Comparison of ENCODE assay signal across 31 cellular contexts in the genomic region with DNA sequence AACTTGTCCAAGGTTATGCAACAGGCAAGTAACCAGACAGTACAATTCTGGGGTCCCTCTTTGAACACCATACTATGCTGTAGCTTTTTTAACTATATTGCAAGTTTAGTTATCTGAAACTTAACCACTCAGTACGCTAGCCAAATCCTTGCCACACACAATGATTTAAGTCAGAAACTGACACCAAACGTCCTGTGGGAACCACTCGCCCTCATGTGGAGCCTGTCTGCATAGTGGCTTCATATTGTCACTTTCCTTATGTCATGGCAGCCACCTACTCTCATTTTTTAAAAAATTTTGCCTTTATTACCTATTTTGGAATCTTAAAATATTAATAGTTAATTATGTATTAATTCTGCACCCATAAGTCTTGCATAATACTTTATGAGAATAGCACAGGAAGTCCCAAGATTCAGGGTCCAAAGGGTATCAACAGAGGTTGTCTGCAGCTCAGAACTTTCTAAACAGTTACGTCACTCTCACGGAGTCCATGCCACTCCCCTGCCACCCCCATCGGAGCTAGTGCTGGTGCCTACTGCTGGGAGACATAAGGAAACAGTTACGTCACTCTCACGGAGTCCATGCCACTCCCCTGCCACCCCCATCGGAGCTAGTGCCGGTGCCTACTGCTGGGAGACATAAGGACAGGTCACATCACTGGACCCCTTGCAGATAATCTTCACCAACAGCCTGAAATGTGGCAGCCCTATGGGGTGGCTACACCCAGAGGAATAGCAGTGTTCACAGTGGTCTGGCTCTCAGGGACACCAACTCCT.
DNase-seq lines count a peak whose midpoint lies in the region; ATAC-seq, FAIRE-seq and TF ChIP-seq lines count a peak whose summit lies in the region.
"Had no signal": no experiment of that assay in that cellular context is flagged by ENCODE, and none has a peak within 500 bp of the region (broad histone marks: within the 10 kb centered on the region; RNA-seq: fewer than 3 reads in every experiment).

No MANE protein-coding gene starts in this region.

- in situ Hi-C loops in GM12878 (cut with MboI), result no loop called here

- DNase-seq in Right ventricle myocardium superior (no peak), left ventricle myocardium inferior (no peak), GM12878 (ENCODE audit: low read depth, low spot score) (no peak), upper lobe of right lung (no peak), MG63 (no peak)
- DNase-seq: activated CD4-positive, alpha-beta T cell treated with anti-CD3 and anti-CD28 coated beads, Interleukin-2, amount 50 U/mL, for 4 hours; activated naive CD4-positive, alpha-beta T cell; activated T-cell treated with anti-CD3 and anti-CD28 coated beads, Interleukin-2, amount 50 U/mL, for 72 hours; CD8-positive, alpha-beta T cell; cerebellar nuclear complex; DMS 273 treated with DMSO at 0.1 percent for 48 hours; EL; head of caudate nucleus; KBM-7; kidney glomerular epithelial cell; mesenchymal stem cell; MM.1S; NCI-H1694; NCI-H510A treated with DMSO at 0.1 percent for 48 hours; SIG-M5; stimulated activated CD4-positive, alpha-beta T cell treated with anti-CD3 and anti-CD28 coated beads, Interleukin-15, amount 100 ng/mL, for 24 hours; stimulated activated naive CD4-positive, alpha-beta T cell; T1000 had no signal

- H3K36me3 ChIP-seq in left ventricle myocardium inferior (no peaks in the 10 kb centered on the region), GM12878 (ENCODE audit: control insufficient read depth in 2 of 2, insufficient read depth in 2 of 2, low read length in 1 of 2) (no peaks in the 10 kb centered on the region), liver (ENCODE audit: control insufficient read depth in 4 of 4, insufficient read depth in 3 of 4, low read depth in 1 of 4, low read length in 3 of 4) (peaks cover 0 to 8% (median 0%) of the 10 kb centered on the region in 4 donors), upper lobe of right lung (no peaks in the 10 kb centered on the region), MG63 (no peaks in the 10 kb centered on the region)
- H3K36me3 ChIP-seq: HAP-1, neutrophil had no signal

- H3K79me2 ChIP-seq in GM12878 (ENCODE audit: control insufficient read depth, insufficient read depth, low read length), result no peaks in the 10 kb centered on the region

- RAD21 ChIA-PET in GM12878 (lab: Charles Lee; ENCODE audit: unreplicated experiment), result no interaction called here

- POLR2A ChIA-PET in GM12878 (lab: Charles Lee), result no interaction called here

- 51% methylated on average over 10 of the region's 10 CpGs for WGBS in GM12878 (ENCODE audit: insufficient coverage, insufficient replicate concordance, low lambda C conversion rate, missing lambda C conversion rate)
- 26% methylated on average over 10 of the region's 10 CpGs for WGBS in liver

- peak; percentile 23 for FAIRE-seq in GM12878 (lab: Jason Lieb, UNC)
- FAIRE-seq: A204.1, HTR-8/SVneo had no signal

- no peak for TF ChIP-seq POLR2A in GM12878 (IDR thresholded peaks at IDR 0.05; ENCODE audit: low read depth, low read length)

- H3K9ac ChIP-seq in GM12878 (ENCODE audit: control insufficient read depth, insufficient read depth, low read length) (no peak overlapping the region), liver (ENCODE audit: low read depth in 1 of 2, low read length in 2 of 2) (no peak overlapping the region)

- TF ChIP-seq RAD21 in GM12878 (IDR thresholded peaks at IDR 0.05; ENCODE audit: insufficient read depth, low read depth, low read length) (peak; percentile 42), liver (IDR thresholded peaks at IDR 0.05) (peak; percentile 29 to 52)

- peak; percentile 31 for ATAC-seq in Right ventricle myocardium superior (ENCODE audit: poor library complexity)
- ATAC-seq in GM12878, result no peak
- peak; percentile 64 for ATAC-seq in upper lobe of right lung
- no peak for ATAC-seq in GM21423 (IDR thresholded peaks at IDR 0.05; ENCODE audit: unreplicated experiment)
- no peak for ATAC-seq in HG02588 (IDR thresholded peaks at IDR 0.05; ENCODE audit: unreplicated experiment)
- ATAC-seq: activated T-cell treated with anti-CD3 and anti-CD28 coated beads, Interleukin-2, amount 50 U/mL, for 72 hours; CD8-positive, alpha-beta T cell had no signal

- H3K27ac ChIP-seq in left ventricle myocardium inferior (replicated peaks) (no peak overlapping the region), GM12878 (ENCODE audit: control insufficient read depth, insufficient read depth) (no peak overlapping the region), liver (ENCODE audit: low read depth in 1 of 2, low read length in 2 of 2) (peak overlapping the region; percentile 25 to 43), upper lobe of right lung (no peak overlapping the region)
- H3K27ac ChIP-seq: epithelial cell of prostate, neutrophil had no signal

- intact Hi-C loops in Right ventricle myocardium superior (cut with DNase I) (no loop called here), left ventricle myocardium inferior (cut with micrococcal nuclease) (no loop called here), GM12878 (cut with micrococcal nuclease; ENCODE audit: unreplicated experiment) (no loop called here), upper lobe of right lung (cut with DNase I) (no loop called here)

- no TSS peak for BruUV-seq in GM12878 (replicated peaks; lab: Mats Ljungman, UMichigan)

- no peak overlapping the region for H3K4me3 ChIP-seq in left ventricle myocardium inferior
- no peak overlapping the region for H3K4me3 ChIP-seq in GM12878
- no peak overlapping the region for H3K4me3 ChIP-seq in liver (ENCODE audit: low read depth in 1 of 3, low read length in 3 of 3)
- no peak overlapping the region for H3K4me3 ChIP-seq in upper lobe of right lung
- H3K4me3 ChIP-seq in MG63, result no peak overlapping the region
- H3K4me3 ChIP-seq: HAP-1 had no signal

- H3K4me1 ChIP-seq in left ventricle myocardium inferior, result no peaks in the 10 kb centered on the region
- no peaks in the 10 kb centered on the region for H3K4me1 ChIP-seq in GM12878 (ENCODE audit: control insufficient read depth, insufficient read depth, low read length)
- peaks cover 0 to 20% (median under 1%) of the 10 kb centered on the region in 4 donors for H3K4me1 ChIP-seq in liver (ENCODE audit: control insufficient read depth in 4 of 4, insufficient read depth in 4 of 4, low read length in 3 of 4)
- no peaks in the 10 kb centered on the region for H3K4me1 ChIP-seq in upper lobe of right lung
- H3K4me1 ChIP-seq: HAP-1 had no signal

- H3K9me3 ChIP-seq in left ventricle myocardium inferior (replicated peaks) (peaks cover 33% of the 10 kb centered on the region), GM12878 (replicated peaks; ENCODE audit: control insufficient read depth, insufficient read depth, low read length) (no peaks in the 10 kb centered on the region; the same call in 2 of the 3 replicates), liver (ENCODE audit: control insufficient read depth in 4 of 4, low read length in 3 of 4) (no peaks in the 10 kb centered on the region), upper lobe of right lung (no peaks in the 10 kb centered on the region), MG63 (no peaks in the 10 kb centered on the region)
- H3K9me3 ChIP-seq: HAP-1, neutrophil had no signal

- CTCF ChIA-PET in GM12878 (lab: Yijun Ruan, JAX), result no interaction called here

- no peak for TF ChIP-seq CTCF in left ventricle myocardium inferior (IDR thresholded peaks at IDR 0.05; ENCODE audit: borderline replicate concordance)
- peak in 1 of 3 experiments; percentile 4; a peak in 1 of 6 replicates for TF ChIP-seq CTCF in GM12878 (IDR thresholded peaks at IDR 0.05 in 2 of 3, conservative IDR thresholded peaks at IDR 0.05 in 1 of 3; ENCODE audit: control insufficient read depth in 2 of 3, extremely low read depth in 1 of 3, insufficient read depth in 1 of 3, low read depth in 3 of 3, low read length in 3 of 3)
- TF ChIP-seq CTCF in liver (IDR thresholded peaks at IDR 0.05; ENCODE audit: low read depth, low read length, missing input control), result no peak
- no peak for TF ChIP-seq CTCF in upper lobe of right lung (IDR thresholded peaks at IDR 0.05)

- no peaks in the 10 kb centered on the region for H4K20me1 ChIP-seq in GM12878 (ENCODE audit: control insufficient read depth, insufficient read depth)

- no peak overlapping the region for H2AFZ ChIP-seq in GM12878 (ENCODE audit: control insufficient read depth, low read depth, low read length)

- SMC1A ChIA-PET in GM12878 (lab: Charles Lee; ENCODE audit: uncharacterized antibody, unreplicated experiment), result interaction anchor here (1.0 kb wide), 1 partner anchor 48 kb away, joined by 4 read pairs; no protein-coding TSS in a partner anchor

- H3K4me2 ChIP-seq in GM12878 (ENCODE audit: control insufficient read depth, insufficient read depth), result no peak overlapping the region

- no peaks in the 10 kb centered on the region for H3K27me3 ChIP-seq in left ventricle myocardium inferior (ENCODE audit: low read depth)
- no peaks in the 10 kb centered on the region for H3K27me3 ChIP-seq in GM12878 (replicated peaks in 1 of 2; ENCODE audit: control insufficient read depth in 2 of 2, insufficient read depth in 2 of 2, low read length in 1 of 2)
- no peaks in the 10 kb centered on the region for H3K27me3 ChIP-seq in liver (ENCODE audit: control insufficient read depth in 4 of 4, insufficient read depth in 4 of 4, low read length in 3 of 4)
- H3K27me3 ChIP-seq in upper lobe of right lung, result no peaks in the 10 kb centered on the region
- H3K27me3 ChIP-seq in MG63, result no peaks in the 10 kb centered on the region
- H3K27me3 ChIP-seq: neutrophil had no signal

- no peak for TF ChIP-seq EP300 in GM12878 (IDR thresholded peaks at IDR 0.05; ENCODE audit: borderline replicate concordance in 1 of 2, control insufficient read depth in 1 of 2, low read depth in 2 of 2, low read length in 2 of 2)

TF ChIP-seq in GM12878, 131 proteins besides CTCF, POLR2A, EP300 and RAD21:
- TF ChIP-seq RUNX3 (IDR thresholded peaks at IDR 0.05; ENCODE audit: low read length) (peak; percentile 15; the same call in 1 of the 2 replicates), MXI1 (IDR thresholded peaks at IDR 0.05; ENCODE audit: low read depth, low read length) (no peak)

TF ChIP-seq in liver, 16 proteins besides CTCF, POLR2A, EP300 and RAD21 (continues in another document):
- TF ChIP-seq, protein P1, sequence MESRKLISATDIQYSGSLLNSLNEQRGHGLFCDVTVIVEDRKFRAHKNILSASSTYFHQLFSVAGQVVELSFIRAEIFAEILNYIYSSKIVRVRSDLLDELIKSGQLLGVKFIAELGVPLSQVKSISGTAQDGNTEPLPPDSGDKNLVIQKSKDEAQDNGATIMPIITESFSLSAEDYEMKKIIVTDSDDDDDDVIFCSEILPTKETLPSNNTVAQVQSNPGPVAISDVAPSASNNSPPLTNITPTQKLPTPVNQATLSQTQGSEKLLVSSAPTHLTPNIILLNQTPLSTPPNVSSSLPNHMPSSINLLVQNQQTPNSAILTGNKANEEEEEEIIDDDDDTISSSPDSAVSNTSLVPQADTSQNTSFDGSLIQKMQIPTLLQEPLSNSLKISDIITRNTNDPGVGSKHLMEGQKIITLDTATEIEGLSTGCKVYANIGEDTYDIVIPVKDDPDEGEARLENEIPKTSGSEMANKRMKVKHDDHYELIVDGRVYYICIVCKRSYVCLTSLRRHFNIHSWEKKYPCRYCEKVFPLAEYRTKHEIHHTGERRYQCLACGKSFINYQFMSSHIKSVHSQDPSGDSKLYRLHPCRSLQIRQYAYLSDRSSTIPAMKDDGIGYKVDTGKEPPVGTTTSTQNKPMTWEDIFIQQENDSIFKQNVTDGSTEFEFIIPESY (IDR thresholded peaks at IDR 0.05), result no peak

Comparison
In these comparisons a context has a peak if more than half of its experiments do, and no peak if none do; other contexts are left out.
1. ATAC-seq: peak in Right ventricle myocardium superior (single experiment) and upper lobe of right lung (single experiment); none in GM12878 (single experiment), GM21423 (single experiment) and HG02588 (single experiment).
2. H3K27ac ChIP-seq: peak in liver (2 of 2); none in left ventricle myocardium inferior (single experiment), GM12878 (single experiment) and upper lobe of right lung (single experiment).